Comparison of ENCODE assay signal across 1 cellular context in genomic region chr6:121448528-121448927, GRCh38. TPM values are rescaled to one million over a fixed set of nuclear protein-coding genes. Genes with fewer than 3 reads are reported as not detected.
"Had no signal": no experiment of that assay in that cellular context is flagged by ENCODE, and none has a peak within 500 bp of the region (broad histone marks: within the 10 kb centered on the region; RNA-seq: fewer than 3 reads in every experiment).

No MANE protein-coding gene starts in this region.

RNA-seq across cellular contexts. Expression of gene GJA1, which starts 13.1 kb away (rescaled TPM):
- total RNA-seq: natural killer cell had no signal
